1 cellular context compared by ENCODE assay signal in the genomic region with DNA sequence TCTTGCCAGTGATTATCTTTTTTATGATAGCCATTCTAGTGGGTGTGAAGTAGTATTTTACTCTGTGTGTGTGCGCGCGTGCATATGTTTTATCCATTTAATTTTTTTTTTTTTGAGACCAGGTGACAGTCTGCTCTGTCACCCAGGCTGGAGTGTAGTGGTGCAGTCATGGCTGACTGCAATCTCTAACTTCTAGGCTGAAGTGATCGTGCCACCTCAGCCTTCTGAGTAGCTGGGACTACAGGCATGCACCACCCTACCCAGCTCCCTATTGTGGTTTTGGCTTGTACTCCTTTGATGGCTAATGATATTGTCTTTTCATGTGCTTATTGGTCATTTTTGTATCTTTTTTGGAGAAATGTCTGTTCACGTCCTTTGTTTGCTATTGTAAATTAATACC.
TF ChIP-seq lines count a peak whose summit lies in the region.

No MANE protein-coding gene starts in this region.

TF ChIP-seq in HepG2, 621 proteins besides CTCF, POLR2A, EP300 and RAD21:
- TF ChIP-seq, protein P1, sequence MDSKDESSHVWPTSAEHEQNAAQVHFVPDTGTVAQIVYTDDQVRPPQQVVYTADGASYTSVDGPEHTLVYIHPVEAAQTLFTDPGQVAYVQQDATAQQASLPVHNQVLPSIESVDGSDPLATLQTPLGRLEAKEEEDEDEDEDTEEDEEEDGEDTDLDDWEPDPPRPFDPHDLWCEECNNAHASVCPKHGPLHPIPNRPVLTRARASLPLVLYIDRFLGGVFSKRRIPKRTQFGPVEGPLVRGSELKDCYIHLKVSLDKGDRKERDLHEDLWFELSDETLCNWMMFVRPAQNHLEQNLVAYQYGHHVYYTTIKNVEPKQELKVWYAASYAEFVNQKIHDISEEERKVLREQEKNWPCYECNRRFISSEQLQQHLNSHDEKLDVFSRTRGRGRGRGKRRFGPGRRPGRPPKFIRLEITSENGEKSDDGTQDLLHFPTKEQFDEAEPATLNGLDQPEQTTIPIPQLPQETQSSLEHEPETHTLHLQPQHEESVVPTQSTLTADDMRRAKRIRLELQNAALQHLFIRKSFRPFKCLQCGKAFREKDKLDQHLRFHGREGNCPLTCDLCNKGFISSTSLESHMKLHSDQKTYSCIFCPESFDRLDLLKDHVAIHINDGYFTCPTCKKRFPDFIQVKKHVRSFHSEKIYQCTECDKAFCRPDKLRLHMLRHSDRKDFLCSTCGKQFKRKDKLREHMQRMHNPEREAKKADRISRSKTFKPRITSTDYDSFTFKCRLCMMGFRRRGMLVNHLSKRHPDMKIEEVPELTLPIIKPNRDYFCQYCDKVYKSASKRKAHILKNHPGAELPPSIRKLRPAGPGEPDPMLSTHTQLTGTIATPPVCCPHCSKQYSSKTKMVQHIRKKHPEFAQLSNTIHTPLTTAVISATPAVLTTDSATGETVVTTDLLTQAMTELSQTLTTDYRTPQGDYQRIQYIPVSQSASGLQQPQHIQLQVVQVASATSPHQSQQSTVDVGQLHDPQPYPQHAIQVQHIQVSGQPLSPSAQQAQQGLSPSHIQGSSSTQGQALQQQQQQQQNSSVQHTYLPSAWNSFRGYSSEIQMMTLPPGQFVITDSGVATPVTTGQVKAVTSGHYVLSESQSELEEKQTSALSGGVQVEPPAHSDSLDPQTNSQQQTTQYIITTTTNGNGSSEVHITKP (CRISPR knock-in tag; IDR thresholded peaks at IDR 0.05; ENCODE audit: low read depth): no peak
- TF ChIP-seq FIP1L1 (IDR thresholded peaks at IDR 0.05; ENCODE audit: borderline replicate concordance, insufficient read depth, low read depth, low read length): no peak
- TF ChIP-seq, protein P2, sequence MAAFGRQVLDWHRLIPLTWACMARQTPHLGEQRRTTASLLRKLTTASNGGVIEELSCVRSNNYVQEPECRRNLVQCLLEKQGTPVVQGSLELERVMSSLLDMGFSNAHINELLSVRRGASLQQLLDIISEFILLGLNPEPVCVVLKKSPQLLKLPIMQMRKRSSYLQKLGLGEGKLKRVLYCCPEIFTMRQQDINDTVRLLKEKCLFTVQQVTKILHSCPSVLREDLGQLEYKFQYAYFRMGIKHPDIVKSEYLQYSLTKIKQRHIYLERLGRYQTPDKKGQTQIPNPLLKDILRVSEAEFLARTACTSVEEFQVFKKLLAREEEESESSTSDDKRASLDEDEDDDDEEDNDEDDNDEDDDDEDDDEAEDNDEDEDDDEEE (CRISPR knock-in tag; IDR thresholded peaks at IDR 0.05): no peak
- TF ChIP-seq ATM (IDR thresholded peaks at IDR 0.05; ENCODE audit: borderline replicate concordance): no peak
- TF ChIP-seq SPEN (CRISPR knock-in tag; IDR thresholded peaks at IDR 0.05; ENCODE audit: low read depth): no peak
- TF ChIP-seq ZNF224 (CRISPR knock-in tag; IDR thresholded peaks at IDR 0.05): no peak
- TF ChIP-seq, protein P3, sequence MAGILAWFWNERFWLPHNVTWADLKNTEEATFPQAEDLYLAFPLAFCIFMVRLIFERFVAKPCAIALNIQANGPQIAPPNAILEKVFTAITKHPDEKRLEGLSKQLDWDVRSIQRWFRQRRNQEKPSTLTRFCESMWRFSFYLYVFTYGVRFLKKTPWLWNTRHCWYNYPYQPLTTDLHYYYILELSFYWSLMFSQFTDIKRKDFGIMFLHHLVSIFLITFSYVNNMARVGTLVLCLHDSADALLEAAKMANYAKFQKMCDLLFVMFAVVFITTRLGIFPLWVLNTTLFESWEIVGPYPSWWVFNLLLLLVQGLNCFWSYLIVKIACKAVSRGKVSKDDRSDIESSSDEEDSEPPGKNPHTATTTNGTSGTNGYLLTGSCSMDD (CRISPR knock-in tag; IDR thresholded peaks at IDR 0.05): no peak
- no peak for TF ChIP-seq ZSCAN9 (CRISPR knock-in tag; IDR thresholded peaks at IDR 0.05; ENCODE audit: borderline replicate concordance)
- TF ChIP-seq, protein P4, sequence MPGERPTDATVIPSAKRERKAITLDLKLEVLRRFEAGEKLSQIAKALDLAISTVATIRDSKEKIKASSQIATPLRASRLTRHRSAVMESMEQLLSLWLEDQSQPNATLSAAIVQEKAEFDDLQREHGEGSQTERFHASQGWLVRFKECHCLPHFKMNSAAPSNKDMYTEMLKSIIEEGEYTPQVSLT (CRISPR knock-in tag; IDR thresholded peaks at IDR 0.05; ENCODE audit: borderline replicate concordance, low read depth): no peak
- no peak for TF ChIP-seq KDM6A (CRISPR knock-in tag; IDR thresholded peaks at IDR 0.05; ENCODE audit: low read depth)
- no peak for TF ChIP-seq BCL6 (CRISPR knock-in tag; IDR thresholded peaks at IDR 0.05)
- TF ChIP-seq AGO2 (optimal IDR thresholded peaks at IDR 0.05; ENCODE audit: low read depth, low read length): no peak
- TF ChIP-seq SRF (IDR thresholded peaks at IDR 0.05; ENCODE audit: low read depth, low read length): no peak
- no peak for TF ChIP-seq ZNF644 (CRISPR knock-in tag; IDR thresholded peaks at IDR 0.05; ENCODE audit: low read depth)
- TF ChIP-seq RFX1 (IDR thresholded peaks at IDR 0.05): no peak
